In genomic region chr7:100192951-100193350, GRCh38 we compare ENCODE assay signal across 19 cellular contexts. TPM values are rescaled to one million over a fixed set of nuclear protein-coding genes. Genes with fewer than 3 reads are reported as not detected.
DNase-seq lines count a peak whose midpoint lies in the region; ATAC-seq and TF ChIP-seq lines count a peak whose summit lies in the region.
"Had no signal": no experiment of that assay in that cellular context is flagged by ENCODE, and none has a peak within 500 bp of the region (broad histone marks: within the 10 kb centered on the region; RNA-seq: fewer than 3 reads in every experiment).

No MANE protein-coding gene starts in this region.

- CTCF ChIA-PET in CD4-positive, alpha-beta T cell (lab: Charles Lee), result interaction anchor here (0.9 kb wide), 1 partner anchor 11 kb away, joined by 3 read pairs; no protein-coding TSS in a partner anchor
- CTCF ChIA-PET in activated B cell treated with CpG ODN at 0.5 μM for 24 hours (lab: Charles Lee), result interaction anchor here (1.3 to 3.7 kb wide), 4 partner anchors 19 to 152 kb away, joined by 3 to 15 read pairs (median 6); no protein-coding TSS in a partner anchor
- CTCF ChIA-PET in activated CD4-positive, alpha-beta T cell treated with anti-CD3 and anti-CD28 coated beads, Interleukin-2, amount 10 ng/mL, durations not matched to agents 7 days and 5 days (lab: Charles Lee), result interaction anchor here (1.2 to 2.4 kb wide), 5 partner anchors 10 to 60 kb away, joined by 3 to 8 read pairs (median 4); no protein-coding TSS in a partner anchor

- no peaks in the 10 kb centered on the region for H3K9me3 Mint-ChIP-seq in CD4-positive, alpha-beta T cell
- H3K9me3 Mint-ChIP-seq in activated B cell treated with CpG ODN at 0.5 μM for 24 hours, result peaks cover 2% of the 10 kb centered on the region
- no peaks in the 10 kb centered on the region for H3K9me3 Mint-ChIP-seq in activated CD4-positive, alpha-beta T cell treated with anti-CD3 and anti-CD28 coated beads, Interleukin-2, amount 10 ng/mL, durations not matched to agents 7 days and 5 days

- no peaks in the 10 kb centered on the region for H3K27me3 ChIP-seq in CD4-positive, alpha-beta T cell (ENCODE audit: control insufficient read depth, insufficient read depth, low read length)
- H3K27me3 ChIP-seq in spleen (replicated peaks in 1 of 7), result no peaks in the 10 kb centered on the region
- H3K27me3 ChIP-seq in vagina, result no peaks in the 10 kb centered on the region

- POLR2A ChIA-PET in CD4-positive, alpha-beta T cell (lab: Charles Lee), result interaction anchor here (0.6 kb wide), 1 partner anchor 87 kb away, joined by 4 read pairs; no protein-coding TSS in a partner anchor
- POLR2A ChIA-PET in activated B cell treated with CpG ODN at 0.5 μM for 24 hours (lab: Charles Lee), result interaction anchor here (1.1 to 2.4 kb wide), 6 partner anchors 9 to 28 kb away, joined by 3 to 15 read pairs (median 10); no protein-coding TSS in a partner anchor
- POLR2A ChIA-PET in activated CD4-positive, alpha-beta T cell treated with anti-CD3 and anti-CD28 coated beads, Interleukin-2, amount 10 ng/mL, durations not matched to agents 7 days and 5 days (lab: Charles Lee), result no interaction called here

- intact Hi-C loops in CD4-positive, alpha-beta T cell (cut with DNase I, micrococcal nuclease), result loop anchor here in 1 of 2 experiments (5.0 kb wide), 1 partner anchor 214 kb away; no protein-coding TSS in a partner anchor
- intact Hi-C loops in activated B cell treated with CpG ODN at 0.5 μM for 24 hours (cut with micrococcal nuclease), result loop anchor here (10.0 kb wide), 1 partner anchor 152 kb away; no protein-coding TSS in a partner anchor
- intact Hi-C loops in spleen (cut with DNase I; ENCODE audit: low total_unique reads), result no loop called here
- intact Hi-C loops in vagina (cut with DNase I), result loop anchor here (10.0 kb wide), 1 partner anchor 48 kb away; the partner anchor contains the start of gene LAMTOR4

- no peak for ATAC-seq in CD4-positive, alpha-beta T cell (ENCODE audit: poor library complexity)
- no peak for ATAC-seq in activated B cell treated with CpG ODN at 0.5 μM for 24 hours (ENCODE audit: low read depth)
- no peak for ATAC-seq in HG03039 (IDR thresholded peaks at IDR 0.05; ENCODE audit: unreplicated experiment)
- ATAC-seq: PC-3 had no signal

- no peaks in the 10 kb centered on the region for H3K36me3 ChIP-seq in KOPT-K1 (ENCODE audit: insufficient read depth, low read length)
- no peaks in the 10 kb centered on the region for H3K36me3 ChIP-seq in spleen
- H3K36me3 ChIP-seq in vagina, result no peaks in the 10 kb centered on the region
- H3K36me3 ChIP-seq: HAP-1 had no signal

- peaks cover 7 to 66% (median 26%) of the 10 kb centered on the region in 6 donors for H3K4me1 ChIP-seq in spleen
- H3K4me1 ChIP-seq in vagina, result no peaks in the 10 kb centered on the region

- DNase-seq in CD4-positive, alpha-beta T cell, result no peak
- DNase-seq in activated B cell treated with CpG ODN at 0.5 μM for 24 hours (no peak), spleen (no peak), vagina (ENCODE audit: extremely low spot score in 2 of 2) (no peak)
- DNase-seq in activated CD4-positive, alpha-beta T cell treated with anti-CD3 and anti-CD28 coated beads, Interleukin-2, amount 10 ng/mL, durations not matched to agents 7 days and 5 days, result no peak
- DNase-seq: ACHN; Calu3; CD4-positive, alpha-beta memory T cell; EL; KBM-7; NCI-H1417 treated with DMSO at 0.1 percent for 48 hours; NCI-H187 treated with DMSO at 0.1 percent for 48 hours; NCI-H2227 treated with DMSO at 0.1 percent for 48 hours; NCI-H510A treated with DMSO at 0.1 percent for 48 hours; NCI-H774; PC-3 had no signal

- H3K4me1 Mint-ChIP-seq in CD4-positive, alpha-beta T cell (ENCODE audit: low read depth), result peaks cover 48% of the 10 kb centered on the region
- H3K4me1 Mint-ChIP-seq in activated B cell treated with CpG ODN at 0.5 μM for 24 hours, result peaks cover 79% of the 10 kb centered on the region
- H3K4me1 Mint-ChIP-seq in activated CD4-positive, alpha-beta T cell treated with anti-CD3 and anti-CD28 coated beads, Interleukin-2, amount 10 ng/mL, durations not matched to agents 7 days and 5 days, result peaks cover 56% of the 10 kb centered on the region

- TF ChIP-seq POLR2A in spleen (IDR thresholded peaks at IDR 0.05) (no peak), vagina (IDR thresholded peaks at IDR 0.05) (no peak)

- H3K4me3 Mint-ChIP-seq in CD4-positive, alpha-beta T cell, result peak overlapping the region; percentile 57
- peak overlapping the region; percentile 53 for H3K4me3 Mint-ChIP-seq in activated B cell treated with CpG ODN at 0.5 μM for 24 hours
- no peak overlapping the region for H3K4me3 Mint-ChIP-seq in activated CD4-positive, alpha-beta T cell treated with anti-CD3 and anti-CD28 coated beads, Interleukin-2, amount 10 ng/mL, durations not matched to agents 7 days and 5 days
- H3K4me3 Mint-ChIP-seq: CD4-positive, alpha-beta memory T cell had no signal

- no peaks in the 10 kb centered on the region for H3K27me3 Mint-ChIP-seq in CD4-positive, alpha-beta T cell
- H3K27me3 Mint-ChIP-seq in activated B cell treated with CpG ODN at 0.5 μM for 24 hours, result no peaks in the 10 kb centered on the region
- H3K27me3 Mint-ChIP-seq in activated CD4-positive, alpha-beta T cell treated with anti-CD3 and anti-CD28 coated beads, Interleukin-2, amount 10 ng/mL, durations not matched to agents 7 days and 5 days, result no peaks in the 10 kb centered on the region
- H3K27me3 Mint-ChIP-seq: CD4-positive, alpha-beta memory T cell had no signal

- peak overlapping the region; percentile 68 for H3K27ac Mint-ChIP-seq in CD4-positive, alpha-beta T cell
- H3K27ac Mint-ChIP-seq in activated B cell treated with CpG ODN at 0.5 μM for 24 hours, result peak overlapping the region; percentile 91
- no peak overlapping the region for H3K27ac Mint-ChIP-seq in activated CD4-positive, alpha-beta T cell treated with anti-CD3 and anti-CD28 coated beads, Interleukin-2, amount 10 ng/mL, durations not matched to agents 7 days and 5 days
- H3K27ac Mint-ChIP-seq: CD4-positive, alpha-beta memory T cell had no signal

- H3K9me3 ChIP-seq in CD4-positive, alpha-beta T cell (ENCODE audit: control insufficient read depth, low read length), result no peaks in the 10 kb centered on the region
- no peaks in the 10 kb centered on the region for H3K9me3 ChIP-seq in KOPT-K1 (ENCODE audit: insufficient read depth, low read length, poor library complexity, severe bottlenecking)
- no peaks in the 10 kb centered on the region for H3K9me3 ChIP-seq in spleen
- no peaks in the 10 kb centered on the region for H3K9me3 ChIP-seq in vagina
- H3K9me3 ChIP-seq: HAP-1 had no signal

- 44 to 83% (median 56%) methylated on average over 2 of the region's 2 CpGs for WGBS in spleen, 5 donors

- H3K27ac ChIP-seq in CD4-positive, alpha-beta T cell (ENCODE audit: low read depth, low read length), result no peak overlapping the region
- H3K27ac ChIP-seq in KOPT-K1 (ENCODE audit: low read depth, low read length, poor library complexity, severe bottlenecking) (peak overlapping the region; percentile 71), spleen (peak overlapping the region in 5 of 8 donors; percentile 61 to 89 (median 80)), vagina (no peak overlapping the region)

- no peaks in the 10 kb centered on the region for H3K36me3 Mint-ChIP-seq in CD4-positive, alpha-beta T cell (ENCODE audit: low read depth)
- H3K36me3 Mint-ChIP-seq in activated B cell treated with CpG ODN at 0.5 μM for 24 hours (ENCODE audit: low read depth), result no peaks in the 10 kb centered on the region
- peaks cover 20% of the 10 kb centered on the region for H3K36me3 Mint-ChIP-seq in activated CD4-positive, alpha-beta T cell treated with anti-CD3 and anti-CD28 coated beads, Interleukin-2, amount 10 ng/mL, durations not matched to agents 7 days and 5 days (ENCODE audit: low read depth)
- H3K36me3 Mint-ChIP-seq: CD4-positive, alpha-beta memory T cell had no signal

- TF ChIP-seq CTCF in CD4-positive, alpha-beta T cell (IDR thresholded peaks at IDR 0.05), result no peak
- no peak for TF ChIP-seq CTCF in activated B cell treated with CpG ODN at 0.5 μM for 24 hours (IDR thresholded peaks at IDR 0.05)
- no peak for TF ChIP-seq CTCF in spleen (IDR thresholded peaks at IDR 0.05 in 8 of 11, conservative IDR thresholded peaks at IDR 0.05 in 3 of 11)
- no peak for TF ChIP-seq CTCF in vagina (IDR thresholded peaks at IDR 0.05)

- H3K4me3 ChIP-seq in spleen (no peak overlapping the region), vagina (no peak overlapping the region)
- H3K4me3 ChIP-seq: HAP-1 had no signal

RNA-seq across cellular contexts. Expression of gene STAG3, which starts 15.2 kb away (rescaled TPM):
- total RNA-seq in CD4-positive, alpha-beta T cell, result 1 to 10 TPM; 4.0 to 5.5 TPM
- total RNA-seq in activated B cell treated with CpG ODN at 0.5 μM for 24 hours (41.3 and 42.4 TPM in 2 replicates), spleen (10 to 100 TPM in 5 of 7 donors, 1 to 10 TPM in 2; 8.0 to 59.6 (median 31.4) TPM), vagina (not detected)
- 100 to 1,000 TPM in 2 of 3 donors, 10 to 100 TPM in 1; 69.5 to 123 (median 104) TPM for polyA plus RNA-seq in spleen
- 10 to 100 TPM; 24.2 to 24.7 TPM for total RNA-seq in activated CD4-positive, alpha-beta T cell treated with anti-CD3 and anti-CD28 coated beads, Interleukin-2, amount 10 ng/mL, durations not matched to agents 7 days and 5 days

RNA-seq across cellular contexts. Expression of gene GPC2, which starts 15.8 kb away (rescaled TPM):
- total RNA-seq in CD4-positive, alpha-beta T cell, result 10 to 100 TPM; 16.4 to 18.7 TPM
- 5.0 and 5.1 TPM in 2 replicates for total RNA-seq in activated B cell treated with CpG ODN at 0.5 μM for 24 hours
- total RNA-seq in spleen, result 1 to 10 TPM; 2.4 to 5.3 (median 4.5) TPM
- polyA plus RNA-seq in spleen, result 1 to 10 TPM; 2.1 to 4.4 (median 4.2) TPM
- total RNA-seq in activated CD4-positive, alpha-beta T cell treated with anti-CD3 and anti-CD28 coated beads, Interleukin-2, amount 10 ng/mL, durations not matched to agents 7 days and 5 days, result 10 to 100 TPM; 13.9 to 20.9 TPM
- 7.4 TPM for total RNA-seq in vagina

RNA-seq across cellular contexts. Expression of gene GAL3ST4, which starts 24.5 kb away (rescaled TPM):
- 10 to 100 TPM; 12.7 to 13.2 TPM for total RNA-seq in CD4-positive, alpha-beta T cell
- total RNA-seq in activated B cell treated with CpG ODN at 0.5 μM for 24 hours, result 0.10 and 1.2 TPM in 2 replicates
- 1 to 10 TPM; 1.3 to 6.2 (median 3.0) TPM for total RNA-seq in spleen
- polyA plus RNA-seq in spleen, result 1 to 10 TPM; 1.0 to 2.8 (median 1.1) TPM
- total RNA-seq in activated CD4-positive, alpha-beta T cell treated with anti-CD3 and anti-CD28 coated beads, Interleukin-2, amount 10 ng/mL, durations not matched to agents 7 days and 5 days, result 10 to 100 TPM; 14.2 to 15.6 TPM
- 4.2 TPM for total RNA-seq in vagina

RNA-seq across cellular contexts. Expression of gene PVRIG, which starts 26.8 kb away (rescaled TPM):
- 10 to 100 TPM; 30.1 to 33.2 TPM for total RNA-seq in CD4-positive, alpha-beta T cell
- total RNA-seq in activated B cell treated with CpG ODN at 0.5 μM for 24 hours (17.1 and 20.0 TPM in 2 replicates), spleen (10 to 100 TPM; 21.9 to 58.7 (median 33.9) TPM), vagina (1.7 TPM)
- polyA plus RNA-seq in spleen, result 10 to 100 TPM; 20.3 to 41.2 (median 30.2) TPM
- total RNA-seq in activated CD4-positive, alpha-beta T cell treated with anti-CD3 and anti-CD28 coated beads, Interleukin-2, amount 10 ng/mL, durations not matched to agents 7 days and 5 days, result 10 to 100 TPM; 61.2 to 66.6 TPM
- total RNA-seq: Calu3, PC-3 had no signal

RNA-seq across cellular contexts. Expression of gene TRAPPC14, which starts 34.4 kb away (rescaled TPM):
- 10 to 100 TPM; 37.9 to 42.6 TPM for total RNA-seq in CD4-positive, alpha-beta T cell
- total RNA-seq in activated B cell treated with CpG ODN at 0.5 μM for 24 hours (55.7 and 65.3 TPM in 2 replicates), spleen (10 to 100 TPM; 33.0 to 68.7 (median 48.2) TPM), vagina (18.2 TPM)
- 10 to 100 TPM; 33.0 to 54.5 (median 51.4) TPM for polyA plus RNA-seq in spleen
- 10 to 100 TPM; 54.0 to 54.6 TPM for total RNA-seq in activated CD4-positive, alpha-beta T cell treated with anti-CD3 and anti-CD28 coated beads, Interleukin-2, amount 10 ng/mL, durations not matched to agents 7 days and 5 days

Comparison
In these comparisons a context has a peak if more than half of its experiments do, and no peak if none do; other contexts are left out.
1. H3K27ac ChIP-seq: peak in KOPT-K1 (single experiment) and spleen (5 of 8); none in CD4-positive, alpha-beta T cell (single experiment) and vagina (single experiment).